18 cellular contexts compared by ENCODE assay signal in genomic region chr1:93016171-93016570, GRCh38. TPM values are rescaled to one million over a fixed set of nuclear protein-coding genes. Genes with fewer than 3 reads are reported as not detected.
DNase-seq lines count a peak whose midpoint lies in the region; ATAC-seq and TF ChIP-seq lines count a peak whose summit lies in the region.
"Had no signal": no experiment of that assay in that cellular context is flagged by ENCODE, and none has a peak within 500 bp of the region (broad histone marks: within the 10 kb centered on the region; RNA-seq: fewer than 3 reads in every experiment).

No MANE protein-coding gene starts in this region.

- H3F3A ChIP-seq in SK-N-SH (replicated peaks; ENCODE audit: insufficient read depth) (peaks cover 4% of the 10 kb centered on the region), smooth muscle cell (ENCODE audit: low read depth) (no peaks in the 10 kb centered on the region)

- no peak for TF ChIP-seq CTCF in SK-N-SH (IDR thresholded peaks at IDR 0.05)
- TF ChIP-seq CTCF in smooth muscle cell (IDR thresholded peaks at IDR 0.05; ENCODE audit: borderline replicate concordance, insufficient read depth, poor library complexity, severe bottlenecking): no peak

- POLR2A ChIA-PET in SK-N-SH (lab: Yijun Ruan, JAX): no interaction called here

- no peaks in the 10 kb centered on the region for H3K9me2 ChIP-seq in SK-N-SH

- H3K79me2 ChIP-seq in SK-N-SH (ENCODE audit: insufficient read depth) (no peaks in the 10 kb centered on the region), smooth muscle cell (ENCODE audit: low read depth) (no peaks in the 10 kb centered on the region)

- H3K4me3 ChIP-seq in SK-N-SH (ENCODE audit: low read depth in 2 of 2, low read length in 1 of 2) (no peak overlapping the region), smooth muscle cell (no peak overlapping the region), aorta (ENCODE audit: low read length in 2 of 2) (no peak overlapping the region)
- H3K4me3 ChIP-seq: lung, transverse colon had no signal

- H3K36me3 ChIP-seq in SK-N-SH (replicated peaks in 1 of 2; ENCODE audit: control insufficient read depth in 1 of 2, insufficient read depth in 2 of 2, low read length in 1 of 2) (no peaks in the 10 kb centered on the region), smooth muscle cell (ENCODE audit: low read depth) (no peaks in the 10 kb centered on the region), aorta (ENCODE audit: control insufficient read depth in 1 of 2, insufficient read depth in 2 of 2, low read length in 1 of 2) (no peaks in the 10 kb centered on the region)
- H3K36me3 ChIP-seq: transverse colon had no signal

- no peak overlapping the region for H3K9ac ChIP-seq in SK-N-SH
- H3K9ac ChIP-seq in smooth muscle cell (ENCODE audit: low read depth): no peak overlapping the region

- intact Hi-C loops in aorta (cut with DNase I): no loop called here

- H3K4me2 ChIP-seq in SK-N-SH (peak overlapping the region; percentile 5; the same call in 1 of the 2 replicates), smooth muscle cell (peak overlapping the region; percentile 55)

- no peak for TF ChIP-seq EP300 in SK-N-SH (IDR thresholded peaks at IDR 0.05; ENCODE audit: borderline replicate concordance in 1 of 2, low read depth in 1 of 2, low read length in 1 of 2)

- H2AFZ ChIP-seq in SK-N-SH (ENCODE audit: low read depth): peak overlapping the region; percentile 42; the same call in 1 of the 2 replicates
- H2AFZ ChIP-seq in smooth muscle cell (ENCODE audit: low read depth): no peak overlapping the region

- H4K20me1 ChIP-seq in SK-N-SH (ENCODE audit: insufficient read depth): no peaks in the 10 kb centered on the region
- H4K20me1 ChIP-seq in smooth muscle cell (ENCODE audit: low read depth): no peaks in the 10 kb centered on the region

- H3K9me3 ChIP-seq in SK-N-SH (no peaks in the 10 kb centered on the region), smooth muscle cell (replicated peaks; ENCODE audit: low read depth) (no peaks in the 10 kb centered on the region), aorta (ENCODE audit: control insufficient read depth, low read length) (no peaks in the 10 kb centered on the region)
- H3K9me3 ChIP-seq: transverse colon had no signal

- H3K4me1 ChIP-seq in SK-N-SH (ENCODE audit: control insufficient read depth in 1 of 2, insufficient read depth in 2 of 2, low read depth in 1 of 2, low read length in 1 of 2) (peaks cover 0 to 33% of the 10 kb centered on the region in 2 experiments; a peak in 2 of 4 replicates), smooth muscle cell (ENCODE audit: low read depth) (peaks cover 10% of the 10 kb centered on the region), aorta (ENCODE audit: control insufficient read depth in 1 of 2, insufficient read depth in 2 of 2, low read length in 2 of 2) (peaks cover 0 to 3% of the 10 kb centered on the region in 2 donors)
- H3K4me1 ChIP-seq: transverse colon had no signal

- WGBS in SK-N-SH (ENCODE audit: low lambda C conversion rate): 93% methylated on average over 4 of the region's 4 CpGs
- WGBS in smooth muscle cell (ENCODE audit: low lambda C conversion rate): 49% methylated on average over 4 of the region's 4 CpGs
- WGBS in aorta, 2 donors: 44 to 49% methylated on average over 4 of the region's 4 CpGs

- CTCF ChIA-PET in SK-N-SH (lab: Yijun Ruan, JAX): interaction anchor here (0.9 to 2.3 kb wide), 5 partner anchors 8 to 288 kb away, joined by 3 to 10 read pairs (median 3); no protein-coding TSS in a partner anchor

- ATAC-seq in SK-N-SH treated with all-trans-retinoic acid at 6 μM for 48 hours (no peak; the same call in 1 of the 3 replicates), left lobe of liver (peak; percentile 96), aorta (ENCODE audit: low FRiP score) (no peak), HG03342 (IDR thresholded peaks at IDR 0.05; ENCODE audit: unreplicated experiment) (no peak)
- ATAC-seq: Right ventricle myocardium inferior; stimulated activated memory B cell treated with anti-CD40 and anti-IgM and Interleukin-4, amounts not matched to agents 10 μg/mL and 1 μg/mL and 100 μg/mL, for 72 hours; T-helper 17 cell had no signal

- TF ChIP-seq RAD21 in SK-N-SH (IDR thresholded peaks at IDR 0.05; ENCODE audit: low read length): no peak

- H3K27ac ChIP-seq in SK-N-SH (ENCODE audit: low read depth in 2 of 2, low read length in 1 of 2): peak overlapping the region in 1 of 2 experiments; percentile 18; a peak in 1 of 4 replicates
- H3K27ac ChIP-seq in smooth muscle cell (ENCODE audit: low read depth): no peak overlapping the region
- no peak overlapping the region for H3K27ac ChIP-seq in aorta (ENCODE audit: low read depth in 1 of 2, low read length in 2 of 2)
- H3K27ac ChIP-seq: 22Rv1, transverse colon had no signal

- H3K27me3 ChIP-seq in SK-N-SH (ENCODE audit: insufficient read depth) (peaks cover 16% of the 10 kb centered on the region; the same call in 1 of the 2 replicates), smooth muscle cell (ENCODE audit: low read depth) (peaks cover 6% of the 10 kb centered on the region), aorta (ENCODE audit: control insufficient read depth in 1 of 2, insufficient read depth in 2 of 2, low read length in 1 of 2) (no peaks in the 10 kb centered on the region)
- H3K27me3 ChIP-seq: transverse colon had no signal

- DNase-seq in SK-N-SH: no peak
- DNase-seq in astrocyte of the hippocampus (ENCODE audit: low read depth, low spot score): peak; percentile 37
- no peak for DNase-seq in left lobe of liver (ENCODE audit: low spot score)
- no peak for DNase-seq in smooth muscle cell (lab: John Stamatoyannopoulos, UW; ENCODE audit: unreplicated experiment)
- DNase-seq in NCI-H1092 (lab: John Stamatoyannopoulos, UW): no peak
- DNase-seq in aorta: no peak
- DNase-seq: activated CD4-positive, CD25-positive, alpha-beta regulatory T cell; activated effector memory CD4-positive, alpha-beta T cell treated with anti-CD3 and anti-CD28 coated beads, Interleukin-2, amount 50 U/mL, for 16 hours; dermis blood vessel endothelial cell; NCI-H1105; T-helper 17 cell; transverse colon had no signal

TF ChIP-seq in SK-N-SH, 30 proteins besides CTCF, POLR2A, EP300 and RAD21 (continues in another document):
- TF ChIP-seq REST (IDR thresholded peaks at IDR 0.05; ENCODE audit: low read depth, low read length): no peak
- TF ChIP-seq SIN3A (IDR thresholded peaks at IDR 0.05; ENCODE audit: borderline replicate concordance, low read depth, low read length): no peak

TF ChIP-seq in SK-N-SH treated with all-trans-retinoic acid at 6 μM for 48 hours, 23 proteins besides CTCF, POLR2A, EP300 and RAD21:
- TF ChIP-seq GLIS3 (CRISPR knock-in tag; IDR thresholded peaks at IDR 0.05) (no peak), ZFP3 (CRISPR knock-in tag; IDR thresholded peaks at IDR 0.05) (no peak), ZNF70 (CRISPR knock-in tag; IDR thresholded peaks at IDR 0.05) (no peak), ESRRG (CRISPR knock-in tag; IDR thresholded peaks at IDR 0.05) (no peak), CSDC2 (CRISPR knock-in tag; IDR thresholded peaks at IDR 0.05) (no peak)
TF ChIP-seq in SK-N-SH treated with all-trans-retinoic acid at 6 μM for 48 hours: peak in this region for 0.

RNA-seq across cellular contexts. Expression of gene DIPK1A, which starts 54.9 kb away (rescaled TPM):
- 3.4 and 4.0 TPM in 2 replicates for polyA plus RNA-seq in SK-N-SH (2012; rRNA removed)
- polyA plus RNA-seq in SK-N-SH (2012; cell fraction: cytosol; rRNA removed): 6.1 and 7.8 TPM in 2 replicates
- 1.0 and 1.9 TPM in 2 replicates for polyA plus RNA-seq in SK-N-SH (2012; cell fraction: nucleus; rRNA removed)
- 10.7 TPM for total RNA-seq in left lobe of liver
- total RNA-seq in smooth muscle cell: 8.3 and 8.4 TPM in 2 replicates
- polyA plus RNA-seq in smooth muscle cell: 7.3 and 8.4 TPM in 2 replicates
- 10 to 100 TPM; 11.0 to 15.9 TPM for total RNA-seq in aorta
- polyA plus RNA-seq in aorta: 10 to 100 TPM in 1 of 2 donors, 1 to 10 TPM in 1; 4.9 to 10.6 TPM
